In the genomic region with DNA sequence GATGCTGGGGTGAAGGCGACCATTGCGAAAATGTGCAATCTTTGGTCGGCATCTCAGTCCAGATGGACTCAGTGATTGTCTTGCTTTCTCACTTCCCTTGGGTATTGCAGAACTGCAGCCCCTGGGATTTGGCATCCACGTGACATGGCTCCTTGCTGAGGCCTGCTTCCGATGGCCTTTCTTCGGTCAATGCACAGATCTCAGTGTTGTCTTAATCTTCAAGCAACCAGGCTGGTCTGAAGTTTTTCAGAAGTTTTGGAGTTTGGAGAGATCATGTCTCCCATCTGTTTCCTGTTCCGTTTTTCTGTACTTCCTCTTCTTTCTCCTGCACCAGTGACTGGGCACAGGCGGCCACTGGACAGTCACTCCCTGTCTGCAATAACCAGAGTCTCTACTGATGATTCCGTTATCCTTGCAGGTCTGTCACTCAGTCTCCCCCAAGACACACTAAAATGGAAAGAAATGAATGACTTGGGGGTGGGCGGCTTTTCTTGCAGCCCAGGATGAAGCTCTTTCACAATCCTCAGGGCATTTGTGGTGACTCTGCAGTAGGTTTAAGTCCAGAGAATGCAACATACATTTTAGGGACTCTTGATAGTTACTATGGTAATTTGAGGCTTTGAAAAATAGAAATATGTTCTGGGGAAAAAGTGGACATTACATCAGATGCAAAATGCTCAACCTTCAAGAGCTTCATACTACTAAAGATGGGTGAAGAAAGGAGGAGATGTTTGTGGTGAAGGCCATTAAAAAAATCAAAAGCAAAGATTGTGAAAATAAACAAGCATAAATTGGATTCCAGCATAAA, we compare ENCODE assay signal across 13 cellular contexts.
DNase-seq lines count a peak whose midpoint lies in the region; ATAC-seq and TF ChIP-seq lines count a peak whose summit lies in the region.
"Had no signal": no experiment of that assay in that cellular context is flagged by ENCODE, and none has a peak within 500 bp of the region (broad histone marks: within the 10 kb centered on the region; RNA-seq: fewer than 3 reads in every experiment).

No MANE protein-coding gene starts in this region.

- ATAC-seq in GM18517 (IDR thresholded peaks at IDR 0.05; ENCODE audit: unreplicated experiment), result no peak
- ATAC-seq: body of pancreas had no signal

- no peak overlapping the region for H2AFZ ChIP-seq in neural progenitor cell (replicated peaks)
- H2AFZ ChIP-seq: GM23248 had no signal

- TF ChIP-seq CTCF in neural progenitor cell (IDR thresholded peaks at IDR 0.05), result no peak

- peak overlapping the region; percentile 21 for H3K4me3 Mint-ChIP-seq in neural progenitor cell
- H3K4me3 Mint-ChIP-seq: IgD-negative memory B cell had no signal

- peaks cover 39% of the 10 kb centered on the region for H3K4me1 Mint-ChIP-seq in neural progenitor cell

- peak overlapping the region; percentile 90 to 100 (median 97) for H3K27ac ChIP-seq in BLaER1 treated with 17β-estradiol and CSF1 and Interleukin-3, amounts not matched to agents 10 nM and 100 nM
- H3K27ac ChIP-seq in neural progenitor cell, result no peak overlapping the region
- H3K27ac ChIP-seq: GM23248, ovary had no signal

- H3K27me3 ChIP-seq in BLaER1 treated with 17β-estradiol and CSF1 and Interleukin-3, amounts not matched to agents 10 nM and 100 nM, result no peaks in the 10 kb centered on the region
- no peaks in the 10 kb centered on the region for H3K27me3 ChIP-seq in neural progenitor cell
- H3K27me3 ChIP-seq: body of pancreas, ovary had no signal

- H3K4me2 ChIP-seq in BLaER1 treated with 17β-estradiol and CSF1 and Interleukin-3, amounts not matched to agents 10 nM and 100 nM, result peak overlapping the region; percentile 59 to 90 (median 82)
- H3K4me2 ChIP-seq in neural progenitor cell, result no peak overlapping the region

- no peaks in the 10 kb centered on the region for H4K20me1 ChIP-seq in BLaER1 treated with 17β-estradiol and CSF1 and Interleukin-3, amounts not matched to agents 10 nM and 100 nM
- H4K20me1 ChIP-seq in neural progenitor cell (ENCODE audit: low read depth), result no peaks in the 10 kb centered on the region

- H3K36me3 ChIP-seq in BLaER1 treated with 17β-estradiol and CSF1 and Interleukin-3, amounts not matched to agents 10 nM and 100 nM, result no peaks in the 10 kb centered on the region
- no peaks in the 10 kb centered on the region for H3K36me3 ChIP-seq in neural progenitor cell
- H3K36me3 ChIP-seq: ovary had no signal

- peaks cover 6% of the 10 kb centered on the region for H3K36me3 Mint-ChIP-seq in neural progenitor cell
- H3K36me3 Mint-ChIP-seq: IgD-negative memory B cell had no signal

- H3K27ac Mint-ChIP-seq in neural progenitor cell, result peak overlapping the region; percentile 4
- H3K27ac Mint-ChIP-seq: IgD-negative memory B cell had no signal

- H3K27me3 Mint-ChIP-seq in neural progenitor cell (ENCODE audit: insufficient read depth, low read depth), result peaks cover 2% of the 10 kb centered on the region

- H3K9me3 Mint-ChIP-seq in neural progenitor cell, result peaks cover 11% of the 10 kb centered on the region

- peaks cover 12% of the 10 kb centered on the region for H3F3A ChIP-seq in neural progenitor cell (ENCODE audit: low read depth)

- H3K9me3 ChIP-seq in BLaER1 treated with 17β-estradiol and CSF1 and Interleukin-3, amounts not matched to agents 10 nM and 100 nM (replicated peaks in 1 of 11), result peaks cover 6 to 24% (median 7%) of the 10 kb centered on the region in 11 experiments; a peak in 15 of 22 replicates
- no peaks in the 10 kb centered on the region for H3K9me3 ChIP-seq in neural progenitor cell (ENCODE audit: low read depth)
- H3K9me3 ChIP-seq: body of pancreas, ovary had no signal

- peak overlapping the region; percentile 76 to 90 (median 83) for H3K9ac ChIP-seq in BLaER1 treated with 17β-estradiol and CSF1 and Interleukin-3, amounts not matched to agents 10 nM and 100 nM
- H3K9ac ChIP-seq in neural progenitor cell, result no peak overlapping the region
- H3K9ac ChIP-seq: GM23248 had no signal

- no peak overlapping the region; a peak in 1 of 20 replicates for H3K4me3 ChIP-seq in BLaER1 treated with 17β-estradiol and CSF1 and Interleukin-3, amounts not matched to agents 10 nM and 100 nM
- H3K4me3 ChIP-seq in neural progenitor cell, result no peak overlapping the region
- H3K4me3 ChIP-seq: body of pancreas, GM23248, ovary had no signal

- peaks cover 47 to 96% (median 74%) of the 10 kb centered on the region in 10 experiments for H3K4me1 ChIP-seq in BLaER1 treated with 17β-estradiol and CSF1 and Interleukin-3, amounts not matched to agents 10 nM and 100 nM
- H3K4me1 ChIP-seq in neural progenitor cell, result peaks cover 31% of the 10 kb centered on the region
- H3K4me1 ChIP-seq: body of pancreas had no signal

- H3K79me2 ChIP-seq in neural progenitor cell (ENCODE audit: low read depth), result no peaks in the 10 kb centered on the region

- DNase-seq in SKM-1 treated with dmso at 0.1 percent for 144 hours (lab: John Stamatoyannopoulos, UW; ENCODE audit: unreplicated experiment) (peak; percentile 98), glomerular endothelial cell (ENCODE audit: extremely low read depth, low read depth, low spot score) (peak; percentile 64), neural progenitor cell (ENCODE audit: low spot score) (no peak), GM19240 (ENCODE audit: insufficient read length, low spot score) (no peak), NCI-H1417 treated with DMSO at 0.1 percent for 48 hours (lab: John Stamatoyannopoulos, UW) (no peak), T1000 (lab: John Stamatoyannopoulos, UW) (no peak)
- DNase-seq: activated T-cell treated with anti-CD3 and anti-CD28 coated beads for 4 hours, GM23248, ovary had no signal

Comparison
In these comparisons a context has a peak if more than half of its experiments do, and no peak if none do; other contexts are left out.
1. DNase-seq: peak in SKM-1 treated with dmso at 0.1 percent for 144 hours (single experiment) and glomerular endothelial cell (single experiment); none in neural progenitor cell (single experiment), GM19240 (single experiment), NCI-H1417 treated with DMSO at 0.1 percent for 48 hours (single experiment) and T1000 (single experiment).